In genomic region chr2:37156857-37157714, GRCh38 we compare ENCODE assay signal across 1 cellular context.
TF ChIP-seq lines count a peak whose summit lies in the region.

Gene EIF2AK2 (minus strand): TSS chr2:37156980. CDS start chr2:37147806, 9,174 bp downstream.

TF ChIP-seq in HepG2, 621 proteins besides CTCF, POLR2A, EP300 and RAD21 (continued from another document and continues in another):
- no peak for TF ChIP-seq ZEB1 (IDR thresholded peaks at IDR 0.05; ENCODE audit: insufficient replicate concordance, low read depth)
- peak; percentile 44; the same call in 1 of the 2 replicates for TF ChIP-seq NAIF1 (CRISPR knock-in tag; IDR thresholded peaks at IDR 0.05; ENCODE audit: borderline replicate concordance)
- 0 out of 2 replicates have a peak, but pooled peaks have one; percentile 19 for TF ChIP-seq ZNF609 (CRISPR knock-in tag; IDR thresholded peaks at IDR 0.05; ENCODE audit: borderline replicate concordance)
- TF ChIP-seq TAF1 (CRISPR knock-in tag; IDR thresholded peaks at IDR 0.05): peak; percentile 71
- no peak for TF ChIP-seq ZNF674 (CRISPR knock-in tag; IDR thresholded peaks at IDR 0.05; ENCODE audit: low read depth)
- TF ChIP-seq SMAD3 (CRISPR knock-in tag; IDR thresholded peaks at IDR 0.05): no peak
- TF ChIP-seq CSRNP2 (CRISPR knock-in tag; conservative IDR thresholded peaks at IDR 0.05; ENCODE audit: low read depth): no peak
- TF ChIP-seq ZNF44 (CRISPR knock-in tag; IDR thresholded peaks at IDR 0.05): no peak
- TF ChIP-seq TEF (CRISPR knock-in tag; IDR thresholded peaks at IDR 0.05): no peak
- TF ChIP-seq ZSCAN22 (CRISPR knock-in tag; IDR thresholded peaks at IDR 0.05): peak; percentile 34; the same call in 1 of the 2 replicates
- 0 out of 2 replicates have a peak, but pooled peaks have one; percentile 30 for TF ChIP-seq ZNF878 (CRISPR knock-in tag; IDR thresholded peaks at IDR 0.05)
- TF ChIP-seq KDM4B (CRISPR knock-in tag; IDR thresholded peaks at IDR 0.05): no peak
- TF ChIP-seq GABPB1 (CRISPR knock-in tag; IDR thresholded peaks at IDR 0.05): peak; percentile 70; the same call in 1 of the 2 replicates
- no peak for TF ChIP-seq SMAD9 (CRISPR knock-in tag; IDR thresholded peaks at IDR 0.05)
- TF ChIP-seq ZFP36L1 (CRISPR knock-in tag; IDR thresholded peaks at IDR 0.05): no peak
- TF ChIP-seq ZNF503 (CRISPR knock-in tag; IDR thresholded peaks at IDR 0.05): no peak
- TF ChIP-seq TP53 (CRISPR knock-in tag; conservative IDR thresholded peaks at IDR 0.05): no peak
- TF ChIP-seq HCFC1 (IDR thresholded peaks at IDR 0.05; ENCODE audit: low read depth, low read length): no peak
- TF ChIP-seq FOXJ3 (CRISPR knock-in tag; IDR thresholded peaks at IDR 0.05; ENCODE audit: borderline replicate concordance): no peak
- no peak; the same call in 1 of the 2 replicates for TF ChIP-seq ZNF124 (CRISPR knock-in tag; IDR thresholded peaks at IDR 0.05)
- no peak for TF ChIP-seq PRDM10 (CRISPR knock-in tag; IDR thresholded peaks at IDR 0.05; ENCODE audit: low read depth)
- TF ChIP-seq ATF6 (CRISPR knock-in tag; conservative IDR thresholded peaks at IDR 0.05): no peak
- TF ChIP-seq BRCA1 (CRISPR knock-in tag; IDR thresholded peaks at IDR 0.05): no peak; the same call in 1 of the 2 replicates
- TF ChIP-seq ZNF430 (CRISPR knock-in tag; IDR thresholded peaks at IDR 0.05): peak; percentile 78
- TF ChIP-seq MIER3 (CRISPR knock-in tag; IDR thresholded peaks at IDR 0.05; ENCODE audit: borderline replicate concordance): no peak; the same call in 1 of the 2 replicates
- peak; percentile 53; the same call in 1 of the 2 replicates for TF ChIP-seq ZSCAN29 (CRISPR knock-in tag; conservative IDR thresholded peaks at IDR 0.05)
- peak; percentile 52; the same call in 1 of the 2 replicates for TF ChIP-seq MTA1 (CRISPR knock-in tag; IDR thresholded peaks at IDR 0.05; ENCODE audit: borderline replicate concordance)
- no peak for TF ChIP-seq NR2C2 (CRISPR knock-in tag; IDR thresholded peaks at IDR 0.05; ENCODE audit: borderline replicate concordance)
- TF ChIP-seq ZSCAN12 (CRISPR knock-in tag; IDR thresholded peaks at IDR 0.05): no peak; the same call in 1 of the 2 replicates
- TF ChIP-seq ZSCAN20 (CRISPR knock-in tag; IDR thresholded peaks at IDR 0.05; ENCODE audit: borderline replicate concordance): peak; percentile 17; the same call in 1 of the 2 replicates
- no peak for TF ChIP-seq ZFP41 (CRISPR knock-in tag; IDR thresholded peaks at IDR 0.05; ENCODE audit: borderline replicate concordance)
- TF ChIP-seq KDM1A (CRISPR knock-in tag; IDR thresholded peaks at IDR 0.05): no peak
- peak; percentile 90 for TF ChIP-seq TFDP2 (CRISPR knock-in tag; IDR thresholded peaks at IDR 0.05)
- no peak; the same call in 1 of the 2 replicates for TF ChIP-seq ZNF589 (CRISPR knock-in tag; conservative IDR thresholded peaks at IDR 0.05)
- 0 out of 2 replicates have a peak, but pooled peaks have one; percentile 20 for TF ChIP-seq ZBTB33 (CRISPR knock-in tag; IDR thresholded peaks at IDR 0.05)
- TF ChIP-seq REST (IDR thresholded peaks at IDR 0.05; ENCODE audit: borderline replicate concordance in 1 of 2, low read depth in 1 of 2, low read length in 2 of 2): no peak
